Comparison of ENCODE assay signal across 10 cellular contexts in genomic region chr14:64800000-64800399, GRCh38.
A peak's percentile ranks its signal among the peaks of the same experiment; 100 is the strongest.
DNase-seq lines count a peak whose midpoint lies in the region; ATAC-seq, FAIRE-seq and TF ChIP-seq lines count a peak whose summit lies in the region.
"Had no signal": no experiment of that assay in that cellular context is flagged by ENCODE, and none has a peak within 500 bp of the region (broad histone marks: within the 10 kb centered on the region; RNA-seq: fewer than 3 reads in every experiment).

No MANE protein-coding gene starts in this region.

- no peaks in the 10 kb centered on the region for H3K4me1 ChIP-seq in mucosa of descending colon (ENCODE audit: low read depth)

- ATAC-seq in mucosa of descending colon: peak; percentile 45
- ATAC-seq: T-cell had no signal

- DNase-seq in DMS53 (lab: John Stamatoyannopoulos, UW): peak; percentile 58
- DNase-seq in DMS53 treated with DMSO at 0.1 percent for 48 hours (lab: John Stamatoyannopoulos, UW; ENCODE audit: unreplicated experiment): no peak
- peak; percentile 45 for DNase-seq in NB4 (ENCODE audit: low read depth)
- peak; percentile 43 for DNase-seq in dedifferentiated amniotic fluid mesenchymal stem cell (ENCODE audit: extremely low spot score)
- peak in 1 of 3 donors; percentile 66 for DNase-seq in mucosa of descending colon
- no peak for DNase-seq in medulla oblongata (ENCODE audit: extremely low spot score)
- DNase-seq in GM19239 (ENCODE audit: insufficient read length, low spot score): no peak
- DNase-seq in DMS153 (lab: John Stamatoyannopoulos, UW): no peak

- TF ChIP-seq CTCF in NB4 (IDR thresholded peaks at IDR 0.05; ENCODE audit: low read depth, low read length) (peak; percentile 46), mucosa of descending colon (IDR thresholded peaks at IDR 0.05) (no peak)

- intact Hi-C loops in mucosa of descending colon (cut with DNase I, micrococcal nuclease): no loop called here

- H3K36me3 ChIP-seq in mucosa of descending colon (ENCODE audit: low read depth): no peaks in the 10 kb centered on the region

- no peak overlapping the region for H3K4me3 ChIP-seq in NB4 (ENCODE audit: low read depth, low read length)
- H3K4me3 ChIP-seq in mucosa of descending colon: no peak overlapping the region

- TF ChIP-seq POLR2A in NB4 (IDR thresholded peaks at IDR 0.05; ENCODE audit: extremely low read depth, insufficient read length): no peak

- H3K9me3 ChIP-seq in mucosa of descending colon: no peaks in the 10 kb centered on the region

- no peak for FAIRE-seq in GM19239 (lab: Jason Lieb, UNC)
- FAIRE-seq: A204.1 had no signal

Comparison
In these comparisons a context has a peak if more than half of its experiments do, and no peak if none do; other contexts are left out.
1. DNase-seq: peak in DMS53 (single experiment), NB4 (single experiment) and dedifferentiated amniotic fluid mesenchymal stem cell (single experiment); none in DMS53 treated with DMSO at 0.1 percent for 48 hours (single experiment), medulla oblongata (single experiment), GM19239 (single experiment) and DMS153 (single experiment).